Comparison of ENCODE assay signal across 13 cellular contexts in genomic region chr17:2157081-2157480, GRCh38.
DNase-seq lines count a peak whose midpoint lies in the region; ATAC-seq and TF ChIP-seq lines count a peak whose summit lies in the region.
"Had no signal": no experiment of that assay in that cellular context is flagged by ENCODE, and none has a peak within 500 bp of the region (broad histone marks: within the 10 kb centered on the region; RNA-seq: fewer than 3 reads in every experiment).

No MANE protein-coding gene starts in this region.

- no peak overlapping the region for H3K23ac ChIP-seq in H9 (ENCODE audit: insufficient read length, low read depth, low read length)

- no peaks in the 10 kb centered on the region for H3K9me3 Mint-ChIP-seq in H9
- H3K9me3 Mint-ChIP-seq: T-helper 1 cell treated with Interleukin-12 subunit alpha and Interleukin-12 subunit beta and Interleukin-4 antibody, amounts not matched to agents 30 μg/mL and 1 μg/mL, for 36 hours had no signal

- H2BK20ac ChIP-seq in H9 (ENCODE audit: low read depth, low read length, poor library complexity, severe bottlenecking), result no peak overlapping the region

- H3K27ac ChIP-seq in H9 (ENCODE audit: insufficient read length, low read depth, low read length) (no peak overlapping the region), SK-N-SH (ENCODE audit: low read depth in 2 of 2, low read length in 1 of 2) (peak overlapping the region; percentile 33 to 47; a peak in 3 of 4 replicates), skeletal muscle tissue (ENCODE audit: low read depth, low read length) (peak overlapping the region; percentile 38), thyroid gland (peak overlapping the region in 1 of 3 donors; percentile 14)

- POLR2A ChIA-PET in SK-N-SH (lab: Yijun Ruan, JAX), result interaction anchor here (1.2 kb wide), 1 partner anchor 13 kb away, joined by 5 read pairs; no protein-coding TSS in a partner anchor

- H3K18ac ChIP-seq in H9 (ENCODE audit: insufficient read length, low read depth, low read length), result no peak overlapping the region

- H2AFZ ChIP-seq in H9 (ENCODE audit: low read length) (no peak overlapping the region), SK-N-SH (ENCODE audit: low read depth) (no peak overlapping the region)

- no peaks in the 10 kb centered on the region for H3K4me1 ChIP-seq in H9 (ENCODE audit: insufficient read depth, low read length)
- H3K4me1 ChIP-seq in SK-N-SH (ENCODE audit: control insufficient read depth in 1 of 2, insufficient read depth in 2 of 2, low read depth in 1 of 2, low read length in 1 of 2), result peaks cover 0 to 3% of the 10 kb centered on the region in 2 experiments; a peak in 1 of 4 replicates
- peaks cover 0 to 9% (median 2%) of the 10 kb centered on the region in 3 donors for H3K4me1 ChIP-seq in skeletal muscle tissue (ENCODE audit: control insufficient read depth in 3 of 3, insufficient read depth in 3 of 3, low read length in 3 of 3)
- peaks cover 6 to 15% of the 10 kb centered on the region in 2 donors for H3K4me1 ChIP-seq in thyroid gland

- H3K4me2 ChIP-seq in H9 (ENCODE audit: insufficient read depth, insufficient read length, low read length) (no peak overlapping the region), SK-N-SH (no peak overlapping the region)

- TF ChIP-seq EP300 in SK-N-SH (IDR thresholded peaks at IDR 0.05; ENCODE audit: borderline replicate concordance in 1 of 2, low read depth in 1 of 2, low read length in 1 of 2), result no peak

- H2BK12ac ChIP-seq in H9 (ENCODE audit: insufficient read length, low read depth, low read length), result no peak overlapping the region

- H2AK5ac ChIP-seq in H9 (ENCODE audit: insufficient read length, low read length), result no peak overlapping the region

- TF ChIP-seq POLR2A in thyroid gland (IDR thresholded peaks at IDR 0.05), result no peak

- no peak overlapping the region for H3K4me3 ChIP-seq in SK-N-SH (ENCODE audit: low read depth in 2 of 2, low read length in 1 of 2)
- H3K4me3 ChIP-seq in skeletal muscle tissue (ENCODE audit: low read length in 3 of 3), result no peak overlapping the region
- H3K4me3 ChIP-seq in thyroid gland (replicated peaks in 1 of 3), result no peak overlapping the region

- TF ChIP-seq RAD21 in SK-N-SH (IDR thresholded peaks at IDR 0.05; ENCODE audit: low read length), result no peak

- no peak overlapping the region for H3K14ac ChIP-seq in H9 (ENCODE audit: insufficient read depth, low read length)

- peak overlapping the region in 2 of 3 experiments; percentile 27 to 35; a peak in 2 of 7 replicates for H3K27ac Mint-ChIP-seq in H9

- no peak overlapping the region for H3K56ac ChIP-seq in H9 (ENCODE audit: insufficient read length, low read depth, low read length)

- H3K4me1 Mint-ChIP-seq in H9, result no peaks in the 10 kb centered on the region

- H3K79me2 ChIP-seq in H9 (ENCODE audit: insufficient read depth, low read length) (no peaks in the 10 kb centered on the region), SK-N-SH (ENCODE audit: insufficient read depth) (no peaks in the 10 kb centered on the region; the same call in 1 of the 2 replicates)

- intact Hi-C loops in Right ventricle myocardium superior (cut with DNase I), result no loop called here
- intact Hi-C loops in thyroid gland (cut with DNase I), result no loop called here

- no peak overlapping the region for H2BK120ac ChIP-seq in H9 (ENCODE audit: low read depth, low read length, poor library complexity, severe bottlenecking)

- H3K9ac ChIP-seq in H9 (ENCODE audit: extremely low read depth, insufficient read length, low read length), result no peak overlapping the region
- H3K9ac ChIP-seq in SK-N-SH, result no peak overlapping the region
- no peak overlapping the region for H3K9ac ChIP-seq in skeletal muscle tissue (ENCODE audit: low read depth in 1 of 3, low read length in 3 of 3)

- H3K9me2 ChIP-seq in SK-N-SH, result no peaks in the 10 kb centered on the region

- H4K91ac ChIP-seq in H9 (ENCODE audit: insufficient read length, low read depth, low read length), result no peak overlapping the region

- H3T11ph ChIP-seq in H9 (ENCODE audit: low read length), result no peak overlapping the region

- no peaks in the 10 kb centered on the region for H4K20me1 ChIP-seq in H9 (ENCODE audit: control insufficient read depth, insufficient read depth, insufficient read length)
- no peaks in the 10 kb centered on the region for H4K20me1 ChIP-seq in SK-N-SH (ENCODE audit: insufficient read depth)

- no peak for DNase-seq in H9
- no peak for DNase-seq in SK-N-SH
- DNase-seq in Right ventricle myocardium superior, result no peak
- DNase-seq in NCI-H1048 (lab: John Stamatoyannopoulos, UW), result no peak
- no peak for DNase-seq in thyroid gland
- no peak for DNase-seq in stimulated activated CD4-positive, alpha-beta T cell treated with anti-CD3 and anti-CD28 coated beads, Interleukin-15, amount 100 ng/mL, for 24 hours
- DNase-seq: activated naive CD4-positive, alpha-beta T cell treated with Interleukin-2 at 50 U/mL for 16 hours; DND-41; NCI-H1417; retina had no signal

- H3K36me3 ChIP-seq in SK-N-SH (replicated peaks in 1 of 2; ENCODE audit: control insufficient read depth in 1 of 2, insufficient read depth in 2 of 2, low read length in 1 of 2), result peaks cover 0 to 45% of the 10 kb centered on the region in 2 experiments
- peaks cover 0 to 9% (median 6%) of the 10 kb centered on the region in 3 donors for H3K36me3 ChIP-seq in skeletal muscle tissue (ENCODE audit: control insufficient read depth in 3 of 3, insufficient read depth in 3 of 3, low read length in 3 of 3)
- peaks cover 0 to 2% of the 10 kb centered on the region in 2 donors for H3K36me3 ChIP-seq in thyroid gland

- no peak for TF ChIP-seq CTCF in H9 (conservative IDR thresholded peaks at IDR 0.05)
- no peak for TF ChIP-seq CTCF in SK-N-SH (IDR thresholded peaks at IDR 0.05)
- TF ChIP-seq CTCF in thyroid gland (IDR thresholded peaks at IDR 0.05), result no peak

- no peaks in the 10 kb centered on the region; the same call in 1 of the 2 replicates for H3K27me3 Mint-ChIP-seq in H9 (ENCODE audit: low read depth)

- H3K9me3 ChIP-seq in H9 (ENCODE audit: control insufficient read depth, low read depth, low read length), result no peaks in the 10 kb centered on the region
- H3K9me3 ChIP-seq in SK-N-SH, result no peaks in the 10 kb centered on the region
- H3K9me3 ChIP-seq in skeletal muscle tissue (ENCODE audit: control insufficient read depth in 3 of 3, low read length in 3 of 3), result no peaks in the 10 kb centered on the region
- no peaks in the 10 kb centered on the region for H3K9me3 ChIP-seq in thyroid gland

- no peak overlapping the region for H3K4me3 Mint-ChIP-seq in H9
- H3K4me3 Mint-ChIP-seq: T-helper 1 cell treated with Interleukin-12 subunit alpha and Interleukin-12 subunit beta and Interleukin-4 antibody, amounts not matched to agents 30 μg/mL and 1 μg/mL, for 36 hours had no signal

- peak; percentile 44 for ATAC-seq in Right ventricle myocardium superior (ENCODE audit: poor library complexity)
- ATAC-seq in HG03108 (IDR thresholded peaks at IDR 0.05; ENCODE audit: unreplicated experiment), result no peak

- H4K5ac ChIP-seq in H9 (ENCODE audit: insufficient read length, low read depth, low read length), result no peak overlapping the region

- H3K79me1 ChIP-seq in H9 (ENCODE audit: insufficient read depth, low read depth, low read length, poor library complexity, severe bottlenecking), result no peaks in the 10 kb centered on the region

- H3K27me3 ChIP-seq in H9 (ENCODE audit: insufficient read depth, low read length) (no peaks in the 10 kb centered on the region), SK-N-SH (ENCODE audit: insufficient read depth) (no peaks in the 10 kb centered on the region), skeletal muscle tissue (ENCODE audit: control insufficient read depth in 3 of 3, insufficient read depth in 3 of 3, low read length in 3 of 3) (no peaks in the 10 kb centered on the region), thyroid gland (no peaks in the 10 kb centered on the region)

- H3F3A ChIP-seq in SK-N-SH (replicated peaks; ENCODE audit: insufficient read depth), result no peaks in the 10 kb centered on the region

- H3K36me3 Mint-ChIP-seq in H9 (ENCODE audit: insufficient read depth in 1 of 3, low read depth in 3 of 3), result peaks cover 0 to 8% (median 4%) of the 10 kb centered on the region in 3 experiments; a peak in 5 of 7 replicates

- no peak overlapping the region for H3K4ac ChIP-seq in H9 (ENCODE audit: low read depth, low read length)

- no peak overlapping the region for H2BK15ac ChIP-seq in H9 (ENCODE audit: low read depth, low read length)

- H2BK5ac ChIP-seq in H9 (ENCODE audit: insufficient read length, low read length), result no peak overlapping the region

- CTCF ChIA-PET in SK-N-SH (lab: Yijun Ruan, JAX), result interaction anchor here (1.0 to 2.7 kb wide), 4 partner anchors 14 to 103 kb away, joined by 4 to 11 read pairs (median 4); no protein-coding TSS in a partner anchor

- no peak overlapping the region for H4K8ac ChIP-seq in H9 (replicated peaks; ENCODE audit: insufficient read length, low read depth, low read length)

- no CpG with 5 or more reads among the region's 4 CpGs for WGBS in H9 (ENCODE audit: extremely low coverage, insufficient read length, low lambda C conversion rate)
- 62% methylated on average over 4 of the region's 4 CpGs for WGBS in SK-N-SH (ENCODE audit: low lambda C conversion rate)
- 48 to 54% methylated on average over 4 of the region's 4 CpGs for WGBS in thyroid gland, 2 donors

- H3K23me2 ChIP-seq in H9 (ENCODE audit: insufficient read length, low read depth, low read length, poor library complexity, severe bottlenecking), result no peaks in the 10 kb centered on the region

TF ChIP-seq in SK-N-SH, 30 proteins besides CTCF, POLR2A, EP300 and RAD21:
- no peak for TF ChIP-seq ELF1 (IDR thresholded peaks at IDR 0.05)
- TF ChIP-seq NFIC (IDR thresholded peaks at IDR 0.05; ENCODE audit: borderline replicate concordance), result no peak
- TF ChIP-seq USF2 (IDR thresholded peaks at IDR 0.05; ENCODE audit: borderline replicate concordance, low read depth, low read length), result no peak
- TF ChIP-seq TCF12 (IDR thresholded peaks at IDR 0.05), result peak; percentile 40
- no peak for TF ChIP-seq RXRA (IDR thresholded peaks at IDR 0.05; ENCODE audit: borderline replicate concordance, low read depth)
- TF ChIP-seq, protein P1, sequence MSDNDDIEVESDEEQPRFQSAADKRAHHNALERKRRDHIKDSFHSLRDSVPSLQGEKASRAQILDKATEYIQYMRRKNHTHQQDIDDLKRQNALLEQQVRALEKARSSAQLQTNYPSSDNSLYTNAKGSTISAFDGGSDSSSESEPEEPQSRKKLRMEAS (IDR thresholded peaks at IDR 0.05; ENCODE audit: low read depth), result no peak
